Comparison of ENCODE assay signal across 10 cellular contexts in the genomic region with DNA sequence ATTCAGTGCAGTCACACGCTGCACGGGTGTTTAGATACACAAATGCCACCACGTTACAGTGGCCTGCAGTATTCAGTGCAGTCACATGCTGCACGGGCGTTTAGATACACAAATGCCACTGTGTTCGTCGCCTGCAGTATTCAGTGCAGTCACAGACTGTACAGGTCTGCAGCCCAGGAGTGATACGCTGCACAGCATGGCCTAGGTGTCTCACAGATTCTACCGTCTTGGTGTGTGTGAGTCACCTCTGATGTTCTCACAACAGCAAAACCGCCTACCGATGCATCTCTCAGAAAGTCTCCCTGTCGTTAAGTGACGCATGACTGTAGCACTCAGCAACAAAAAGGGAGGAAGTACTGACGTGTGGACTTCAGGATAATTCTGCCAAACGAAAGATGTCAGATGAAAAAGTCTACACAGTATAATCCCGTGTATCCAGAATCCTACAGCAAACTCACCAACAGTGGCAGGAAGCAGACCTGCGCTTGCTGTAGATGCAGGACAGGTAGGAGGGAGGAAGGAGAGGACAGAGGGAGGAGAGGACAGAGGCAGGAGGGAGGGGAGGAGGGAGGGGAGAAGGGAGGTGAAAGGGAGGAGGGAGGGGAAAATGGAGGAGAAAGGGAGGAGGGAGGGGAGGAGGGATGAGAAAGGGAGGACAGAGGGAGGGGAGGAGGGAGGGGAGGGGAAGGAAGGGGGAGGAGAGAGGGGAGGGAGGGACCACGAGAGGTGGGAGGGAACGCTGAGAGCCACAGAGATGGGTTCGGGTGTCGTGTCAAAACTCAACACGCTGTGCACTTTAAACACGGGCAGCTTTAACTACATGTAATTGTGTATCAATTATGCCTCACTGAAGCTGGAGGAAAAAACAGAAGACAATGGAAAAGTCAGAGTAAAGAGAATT. TPM values are rescaled to one million over a fixed set of nuclear protein-coding genes. Genes with fewer than 3 reads are reported as not detected.
DNase-seq lines count a peak whose midpoint lies in the region; ATAC-seq and TF ChIP-seq lines count a peak whose summit lies in the region.
"Had no signal": no experiment of that assay in that cellular context is flagged by ENCODE, and none has a peak within 500 bp of the region (broad histone marks: within the 10 kb centered on the region; RNA-seq: fewer than 3 reads in every experiment).

No MANE protein-coding gene starts in this region.

- peaks cover 46% of the 10 kb centered on the region for H3K27me3 Mint-ChIP-seq in type B pancreatic cell

- peaks cover 10% of the 10 kb centered on the region for H3K9me3 Mint-ChIP-seq in type B pancreatic cell

- no peaks in the 10 kb centered on the region for H3K36me3 Mint-ChIP-seq in type B pancreatic cell

- TF ChIP-seq CTCF in fibroblast of villous mesenchyme (IDR thresholded peaks at IDR 0.05; ENCODE audit: insufficient read depth, low read depth, low read length) (no peak), type B pancreatic cell (conservative IDR thresholded peaks at IDR 0.05) (no peak)

- ATAC-seq in HG03354 (IDR thresholded peaks at IDR 0.05; ENCODE audit: poor library complexity, severe bottlenecking, unreplicated experiment) = no peak

- no peaks in the 10 kb centered on the region for H3K4me1 Mint-ChIP-seq in type B pancreatic cell (ENCODE audit: unreplicated experiment)

- no peak overlapping the region for H3K27ac Mint-ChIP-seq in type B pancreatic cell

- H3K4me3 Mint-ChIP-seq in type B pancreatic cell = peak overlapping the region; percentile 15

- peak; percentile 82 for DNase-seq in activated effector memory CD4-positive, alpha-beta T cell treated with anti-CD3 and anti-CD28 coated beads, Interleukin-2, amount 50 U/mL, for 16 hours
- DNase-seq in activated effector memory CD4-positive, alpha-beta T cell treated with Interleukin-2 at 50 U/mL for 16 hours = no peak
- DNase-seq in activated T-cell treated with anti-CD3 and anti-CD28 coated beads for 24 hours (ENCODE audit: low read depth) (peak; percentile 48), fibroblast of villous mesenchyme (ENCODE audit: low read depth) (peak; percentile 26), type B pancreatic cell (ENCODE audit: extremely low spot score, unreplicated experiment) (no peak), islet precursor cell (no peak), SK-N-DZ (ENCODE audit: low spot score) (no peak)
- DNase-seq: H7 had no signal

- H3K4me3 ChIP-seq in fibroblast of villous mesenchyme (ENCODE audit: low read depth, low read length) = no peak overlapping the region
- H3K4me3 ChIP-seq: ascending aorta had no signal

RNA-seq across cellular contexts. Expression of gene PCBP3, which starts 36.3 kb away (rescaled TPM):
- total RNA-seq in fibroblast of villous mesenchyme (1.3 and 2.9 TPM in 2 replicates), type B pancreatic cell (ENCODE audit: low replicate concordance) (2.1 and 5.5 TPM in 2 replicates)
- 9.5 and 10.4 TPM in 2 replicates for polyA plus RNA-seq in SK-N-DZ (2014; cell fraction: cytosol; rRNA removed)
- polyA plus RNA-seq in SK-N-DZ (2014; cell fraction: nucleus; rRNA removed) = 10.2 and 11.6 TPM in 2 replicates
- total RNA-seq: ascending aorta had no signal

Comparison
In these comparisons a context has a peak if more than half of its experiments do, and no peak if none do; other contexts are left out.
1. DNase-seq: peak in activated effector memory CD4-positive, alpha-beta T cell treated with anti-CD3 and anti-CD28 coated beads, Interleukin-2, amount 50 U/mL, for 16 hours (single experiment), activated T-cell treated with anti-CD3 and anti-CD28 coated beads for 24 hours (single experiment) and fibroblast of villous mesenchyme (single experiment); none in activated effector memory CD4-positive, alpha-beta T cell treated with Interleukin-2 at 50 U/mL for 16 hours (single experiment), type B pancreatic cell (single experiment), islet precursor cell (single experiment) and SK-N-DZ (single experiment).